In the genomic region with DNA sequence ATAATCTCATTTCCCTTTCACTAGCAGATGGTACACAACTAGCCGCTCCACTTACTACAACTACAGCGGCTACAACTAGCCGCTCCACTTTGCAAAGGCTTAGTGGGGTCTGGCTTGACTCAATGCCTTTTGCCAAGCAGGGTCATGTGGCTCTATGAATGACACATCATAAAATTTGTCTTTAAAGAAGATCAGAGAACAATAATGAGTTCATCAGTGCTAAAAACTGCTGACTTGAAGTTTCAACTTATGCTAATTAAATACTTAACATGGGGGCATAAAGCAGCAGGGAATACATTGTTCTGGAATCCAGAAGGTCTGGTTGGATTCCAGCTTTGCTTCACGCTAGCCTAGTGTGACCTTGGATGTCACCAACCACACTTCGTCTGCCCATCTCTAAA, we compare ENCODE assay signal across 1 cellular context.
A peak's percentile ranks its signal among the peaks of the same experiment; 100 is the strongest.
TF ChIP-seq lines count a peak whose summit lies in the region.

No MANE protein-coding gene starts in this region.

TF ChIP-seq in GM12878, 131 proteins besides CTCF, POLR2A, EP300 and RAD21:
- TF ChIP-seq, protein P1, sequence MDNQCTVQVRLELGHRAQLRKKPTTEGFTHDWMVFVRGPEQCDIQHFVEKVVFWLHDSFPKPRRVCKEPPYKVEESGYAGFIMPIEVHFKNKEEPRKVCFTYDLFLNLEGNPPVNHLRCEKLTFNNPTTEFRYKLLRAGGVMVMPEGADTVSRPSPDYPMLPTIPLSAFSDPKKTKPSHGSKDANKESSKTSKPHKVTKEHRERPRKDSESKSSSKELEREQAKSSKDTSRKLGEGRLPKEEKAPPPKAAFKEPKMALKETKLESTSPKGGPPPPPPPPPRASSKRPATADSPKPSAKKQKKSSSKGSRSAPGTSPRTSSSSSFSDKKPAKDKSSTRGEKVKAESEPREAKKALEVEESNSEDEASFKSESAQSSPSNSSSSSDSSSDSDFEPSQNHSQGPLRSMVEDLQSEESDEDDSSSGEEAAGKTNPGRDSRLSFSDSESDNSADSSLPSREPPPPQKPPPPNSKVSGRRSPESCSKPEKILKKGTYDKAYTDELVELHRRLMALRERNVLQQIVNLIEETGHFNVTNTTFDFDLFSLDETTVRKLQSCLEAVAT (IDR thresholded peaks at IDR 0.05): peak; percentile 57; the same call in 1 of the 2 replicates
- TF ChIP-seq, protein P2, sequence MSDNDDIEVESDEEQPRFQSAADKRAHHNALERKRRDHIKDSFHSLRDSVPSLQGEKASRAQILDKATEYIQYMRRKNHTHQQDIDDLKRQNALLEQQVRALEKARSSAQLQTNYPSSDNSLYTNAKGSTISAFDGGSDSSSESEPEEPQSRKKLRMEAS (IDR thresholded peaks at IDR 0.05; ENCODE audit: low read depth, low read length): no peak
- no peak for TF ChIP-seq GATAD2B (conservative IDR thresholded peaks at IDR 0.05; ENCODE audit: low read depth)
- TF ChIP-seq, protein P3, sequence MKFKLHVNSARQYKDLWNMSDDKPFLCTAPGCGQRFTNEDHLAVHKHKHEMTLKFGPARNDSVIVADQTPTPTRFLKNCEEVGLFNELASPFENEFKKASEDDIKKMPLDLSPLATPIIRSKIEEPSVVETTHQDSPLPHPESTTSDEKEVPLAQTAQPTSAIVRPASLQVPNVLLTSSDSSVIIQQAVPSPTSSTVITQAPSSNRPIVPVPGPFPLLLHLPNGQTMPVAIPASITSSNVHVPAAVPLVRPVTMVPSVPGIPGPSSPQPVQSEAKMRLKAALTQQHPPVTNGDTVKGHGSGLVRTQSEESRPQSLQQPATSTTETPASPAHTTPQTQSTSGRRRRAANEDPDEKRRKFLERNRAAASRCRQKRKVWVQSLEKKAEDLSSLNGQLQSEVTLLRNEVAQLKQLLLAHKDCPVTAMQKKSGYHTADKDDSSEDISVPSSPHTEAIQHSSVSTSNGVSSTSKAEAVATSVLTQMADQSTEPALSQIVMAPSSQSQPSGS (IDR thresholded peaks at IDR 0.05; ENCODE audit: low read length): 0 out of 2 replicates have a peak, but pooled peaks have one; percentile 8
TF ChIP-seq in GM12878: peak in this region for 2.
